ENCODE assay signal across 1 cellular context in the genomic region with DNA sequence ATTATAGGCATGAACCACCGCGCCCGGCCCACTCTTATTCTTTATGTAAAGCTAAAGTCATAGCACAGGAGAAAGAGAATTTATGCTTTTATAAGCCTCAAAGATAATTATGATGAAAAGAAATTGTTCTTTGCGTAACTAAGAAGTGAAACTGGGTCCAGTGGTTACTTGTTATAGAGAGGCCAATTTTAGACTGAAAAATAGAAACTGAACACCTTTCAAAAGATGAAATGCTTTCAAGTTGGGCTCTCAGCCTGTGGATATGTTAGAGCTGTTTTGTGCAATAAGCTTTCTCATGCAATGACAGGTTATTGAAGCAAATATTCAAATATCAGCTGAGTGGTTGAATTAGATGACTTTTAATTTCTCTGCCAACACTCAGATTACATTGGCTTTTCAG.
TF ChIP-seq lines count a peak whose summit lies in the region.

No MANE protein-coding gene starts in this region.

TF ChIP-seq in A549, 52 proteins besides CTCF, POLR2A, EP300 and RAD21 (continued from another document):
- TF ChIP-seq, protein P1, sequence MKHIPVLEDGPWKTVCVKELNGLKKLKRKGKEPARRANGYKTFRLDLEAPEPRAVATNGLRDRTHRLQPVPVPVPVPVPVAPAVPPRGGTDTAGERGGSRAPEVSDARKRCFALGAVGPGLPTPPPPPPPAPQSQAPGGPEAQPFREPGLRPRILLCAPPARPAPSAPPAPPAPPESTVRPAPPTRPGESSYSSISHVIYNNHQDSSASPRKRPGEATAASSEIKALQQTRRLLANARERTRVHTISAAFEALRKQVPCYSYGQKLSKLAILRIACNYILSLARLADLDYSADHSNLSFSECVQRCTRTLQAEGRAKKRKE (CRISPR knock-in tag; IDR thresholded peaks at IDR 0.05; ENCODE audit: low read depth), result no peak
- no peak for TF ChIP-seq JUN (IDR thresholded peaks at IDR 0.05)
- no peak for TF ChIP-seq MAFK (IDR thresholded peaks at IDR 0.05; ENCODE audit: partially characterized antibody)
